In genomic region chr2:42815725-42816124, GRCh38 we compare ENCODE assay signal across 10 cellular contexts. TPM values are rescaled to one million over a fixed set of nuclear protein-coding genes. Genes with fewer than 3 reads are reported as not detected.
"Had no signal": no experiment of that assay in that cellular context is flagged by ENCODE, and none has a peak within 500 bp of the region (broad histone marks: within the 10 kb centered on the region; RNA-seq: fewer than 3 reads in every experiment).

No MANE protein-coding gene starts in this region.

- H3K27ac Mint-ChIP-seq: H9 had no signal

- H3K9ac ChIP-seq: GM23248, KMS-11 had no signal

- H3K27ac ChIP-seq: GM23248, KMS-11 had no signal

- FAIRE-seq: H54, HTR-8/SVneo had no signal

- H3K4me3 ChIP-seq: GM23248 had no signal

- H3K4me2 ChIP-seq: KMS-11 had no signal

- DNase-seq: GM23248, GOT3, H9, HCEC 1CT, Karpas-422, KBM-7 had no signal

- H2AFZ ChIP-seq: GM23248 had no signal

- H3K4me3 Mint-ChIP-seq: H9 had no signal

RNA-seq across cellular contexts. Expression of gene HAAO, which starts 23.3 kb away (rescaled TPM):
- total RNA-seq: GM23248, HT-29 had no signal

RNA-seq across cellular contexts. Expression of gene OXER1, which starts 51.8 kb away (rescaled TPM):
- total RNA-seq: GM23248, HT-29 had no signal
- polyA plus RNA-seq: GM23248 had no signal
